Comparison of ENCODE assay signal across 25 cellular contexts in genomic region chr15:71548317-71548908, GRCh38.
A peak's percentile ranks its signal among the peaks of the same experiment; 100 is the strongest.
DNase-seq lines count a peak whose midpoint lies in the region; ATAC-seq and TF ChIP-seq lines count a peak whose summit lies in the region.
"Had no signal": no experiment of that assay in that cellular context is flagged by ENCODE, and none has a peak within 500 bp of the region (broad histone marks: within the 10 kb centered on the region; RNA-seq: fewer than 3 reads in every experiment).

No MANE protein-coding gene starts in this region.

- H3K27me3 ChIP-seq in heart left ventricle (no peaks in the 10 kb centered on the region), esophagus (ENCODE audit: control insufficient read depth in 1 of 2, insufficient read depth in 2 of 2, low read length in 2 of 2) (no peaks in the 10 kb centered on the region), tibial artery (no peaks in the 10 kb centered on the region)
- H3K27me3 ChIP-seq: body of pancreas, transverse colon had no signal

- no peak overlapping the region for H3K4me3 ChIP-seq in heart left ventricle
- peak overlapping the region; percentile 47 to 71 for H3K4me3 ChIP-seq in esophagus (ENCODE audit: low read depth in 1 of 2, low read length in 2 of 2)
- H3K4me3 ChIP-seq in tibial artery: no peak overlapping the region
- H3K4me3 ChIP-seq: body of pancreas, SK-N-MC, spleen, transverse colon had no signal

- TF ChIP-seq CTCF in heart left ventricle (IDR thresholded peaks at IDR 0.05) (no peak), nephron progenitor cell (IDR thresholded peaks at IDR 0.05) (no peak), tibial artery (IDR thresholded peaks at IDR 0.05) (no peak)

- H3K36me3 Mint-ChIP-seq in nephron progenitor cell (ENCODE audit: low read depth): peaks cover under 1% of the 10 kb centered on the region

- no peak overlapping the region for H3K27ac Mint-ChIP-seq in nephron progenitor cell
- H3K27ac Mint-ChIP-seq: activated B cell treated with CpG ODN at 0.5 μM for 24 hours; stimulated activated naive CD8-positive, alpha-beta T cell treated with anti-CD3 and anti-CD28 coated beads, Interleukin-15, Interleukin-2, amounts not matched to agents 100 ng/mL and 50 ng/mL, for 24 hours had no signal

- H3K27me3 Mint-ChIP-seq in nephron progenitor cell (ENCODE audit: low read depth, poor library complexity): peaks cover 5% of the 10 kb centered on the region
- H3K27me3 Mint-ChIP-seq: activated B cell treated with CpG ODN at 0.5 μM for 24 hours had no signal

- peaks cover 53% of the 10 kb centered on the region for H3K4me1 Mint-ChIP-seq in nephron progenitor cell
- H3K4me1 Mint-ChIP-seq: activated B cell treated with CpG ODN at 0.5 μM for 24 hours had no signal

- no peak for ATAC-seq in heart left ventricle
- no peak for ATAC-seq in left cardiac atrium
- ATAC-seq: body of pancreas had no signal

- H3K9me3 ChIP-seq in heart left ventricle (no peaks in the 10 kb centered on the region), esophagus (ENCODE audit: control insufficient read depth in 2 of 2, insufficient read depth in 1 of 2, low read depth in 1 of 2, low read length in 1 of 2) (no peaks in the 10 kb centered on the region), tibial artery (no peaks in the 10 kb centered on the region)
- H3K9me3 ChIP-seq: body of pancreas, neutrophil, spleen, transverse colon had no signal

- H3K4me1 ChIP-seq in heart left ventricle (peaks cover 0 to 41% (median 9%) of the 10 kb centered on the region in 12 donors), esophagus (ENCODE audit: control insufficient read depth in 2 of 2, insufficient read depth in 2 of 2, low read length in 1 of 2) (peaks cover 0 to 8% of the 10 kb centered on the region in 2 donors), tibial artery (no peaks in the 10 kb centered on the region)
- H3K4me1 ChIP-seq: body of pancreas, spleen, transverse colon had no signal

- H3K9me3 Mint-ChIP-seq in nephron progenitor cell: peaks cover 5% of the 10 kb centered on the region
- H3K9me3 Mint-ChIP-seq: activated B cell treated with CpG ODN at 0.5 μM for 24 hours; stimulated activated naive CD8-positive, alpha-beta T cell treated with anti-CD3 and anti-CD28 coated beads, Interleukin-15, Interleukin-2, amounts not matched to agents 100 ng/mL and 50 ng/mL, for 24 hours had no signal

- intact Hi-C loops in heart left ventricle (cut with DNase I) (loop anchor here in 2 of 10 donors (2.0 to 10.0 kb wide), 2 partner anchors 48 to 94 kb away; no protein-coding TSS in a partner anchor), left cardiac atrium (cut with DNase I) (no loop called here), tibial artery (cut with DNase I; ENCODE audit: low total_unique reads) (no loop called here)

- peak overlapping the region in 8 of 12 donors; percentile 9 to 79 (median 53) for H3K27ac ChIP-seq in heart left ventricle
- H3K27ac ChIP-seq in esophagus (ENCODE audit: low read depth in 2 of 2, low read length in 1 of 2): peak overlapping the region; percentile 74 to 84
- H3K27ac ChIP-seq in tibial artery: no peak overlapping the region
- H3K27ac ChIP-seq: body of pancreas, neutrophil, SK-N-MC, spleen, transverse colon had no signal

- DNase-seq in heart left ventricle (no peak), left cardiac atrium (no peak), nephron progenitor cell (no peak), DMS53 (lab: John Stamatoyannopoulos, UW) (no peak), AG20443 (ENCODE audit: low spot score) (no peak), tibial artery (no peak)
- no peak for DNase-seq in activated effector memory CD4-positive, alpha-beta T cell treated with anti-CD3 and anti-CD28 coated beads, Interleukin-2, amount 50 U/mL, for 16 hours
- DNase-seq: ACHN; activated B cell treated with CpG ODN at 0.5 μM for 24 hours; activated CD4-positive, alpha-beta T cell treated with anti-CD3 and anti-CD28 coated beads, Interleukin-2, amount 50 U/mL, for 48 hours; activated CD8-positive, alpha-beta memory T cell treated with anti-CD3 and anti-CD28 coated beads, Interleukin-2, amount 50 U/mL, for 48 hours; activated effector memory CD4-positive, alpha-beta T cell treated with Interleukin-2 at 50 U/mL for 16 hours; body of pancreas; C1 segment of cervical spinal cord; head of caudate nucleus; NCI-H1048; NCI-H2029; NCI-H526; spleen; stimulated activated CD4-positive, alpha-beta T cell treated with anti-CD3 and anti-CD28 coated beads, Interleukin-4, amount 100 ng/mL, for 4 hours; transverse colon had no signal

- H3K4me3 Mint-ChIP-seq in nephron progenitor cell: peak overlapping the region; percentile 53
- H3K4me3 Mint-ChIP-seq: activated B cell treated with CpG ODN at 0.5 μM for 24 hours; stimulated activated naive CD8-positive, alpha-beta T cell treated with anti-CD3 and anti-CD28 coated beads, Interleukin-15, Interleukin-2, amounts not matched to agents 100 ng/mL and 50 ng/mL, for 24 hours had no signal

- no peaks in the 10 kb centered on the region for H3K36me3 ChIP-seq in heart left ventricle
- peaks cover 0 to 2% of the 10 kb centered on the region in 2 donors for H3K36me3 ChIP-seq in esophagus (ENCODE audit: control insufficient read depth in 2 of 2, insufficient read depth in 2 of 2, low read length in 1 of 2)
- H3K36me3 ChIP-seq in tibial artery: no peaks in the 10 kb centered on the region
- H3K36me3 ChIP-seq: neutrophil, spleen, transverse colon had no signal

- 55 to 71% (median 60%) methylated on average over 8 of the region's 8 CpGs for WGBS in heart left ventricle, 4 donors
- 28 to 38% methylated on average over 8 of the region's 8 CpGs for WGBS in esophagus, 2 donors

- no peak for TF ChIP-seq POLR2A in heart left ventricle (IDR thresholded peaks at IDR 0.05)

Comparison
In these comparisons a context has a peak if more than half of its experiments do, and no peak if none do; other contexts are left out.
1. H3K27ac ChIP-seq: peak in heart left ventricle (8 of 12) and esophagus (2 of 2); none in tibial artery (0 of 2).
2. H3K4me3 ChIP-seq: peak in esophagus (2 of 2); none in heart left ventricle (0 of 12) and tibial artery (0 of 2).